ENCODE assay signal across 1 cellular context in the genomic region with DNA sequence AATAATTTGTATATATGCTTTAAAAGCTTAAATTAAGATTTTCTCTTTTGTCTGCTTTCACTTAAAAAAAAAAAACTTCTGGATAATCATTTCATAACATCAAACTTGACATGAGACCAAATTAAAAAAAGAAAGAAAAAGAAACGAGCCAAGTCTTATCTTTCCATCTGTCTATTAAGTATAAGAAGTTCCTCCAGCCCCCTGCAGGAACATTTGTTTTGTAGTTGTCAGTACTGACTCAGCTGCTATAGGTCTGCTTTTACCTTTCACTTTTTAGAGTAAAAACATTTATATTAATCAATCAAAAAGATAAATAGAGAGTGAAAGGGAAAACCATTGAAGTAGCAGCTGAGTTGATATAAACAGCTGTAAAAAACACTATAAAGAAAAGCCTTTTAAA.
TF ChIP-seq lines count a peak whose summit lies in the region.

No MANE protein-coding gene starts in this region.

TF ChIP-seq in K562, 482 proteins besides CTCF, POLR2A, EP300 and RAD21 (continued from another document):
- TF ChIP-seq, protein P1, sequence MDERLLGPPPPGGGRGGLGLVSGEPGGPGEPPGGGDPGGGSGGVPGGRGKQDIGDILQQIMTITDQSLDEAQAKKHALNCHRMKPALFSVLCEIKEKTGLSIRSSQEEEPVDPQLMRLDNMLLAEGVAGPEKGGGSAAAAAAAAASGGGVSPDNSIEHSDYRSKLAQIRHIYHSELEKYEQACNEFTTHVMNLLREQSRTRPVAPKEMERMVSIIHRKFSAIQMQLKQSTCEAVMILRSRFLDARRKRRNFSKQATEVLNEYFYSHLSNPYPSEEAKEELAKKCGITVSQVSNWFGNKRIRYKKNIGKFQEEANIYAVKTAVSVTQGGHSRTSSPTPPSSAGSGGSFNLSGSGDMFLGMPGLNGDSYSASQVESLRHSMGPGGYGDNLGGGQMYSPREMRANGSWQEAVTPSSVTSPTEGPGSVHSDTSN (CRISPR knock-in tag; IDR thresholded peaks at IDR 0.05; ENCODE audit: low read depth): no peak
- TF ChIP-seq, protein P1 (tag; conservative IDR thresholded peaks at IDR 0.05; ENCODE audit: low read depth): 0 out of 2 replicates have a peak, but pooled peaks have one; percentile 37
- TF ChIP-seq NCOR1 (IDR thresholded peaks at IDR 0.05) (no peak), ZNF507 (tag; conservative IDR thresholded peaks at IDR 0.05) (0 out of 2 replicates have a peak, but pooled peaks have one; percentile 34), MEIS2 (IDR thresholded peaks at IDR 0.05; ENCODE audit: partially characterized antibody) (peak; percentile 5)
